In genomic region chr21:37446552-37446951, GRCh38 we compare ENCODE assay signal across 23 cellular contexts.
A peak's percentile ranks its signal among the peaks of the same experiment; 100 is the strongest.
DNase-seq lines count a peak whose midpoint lies in the region; ATAC-seq, FAIRE-seq and TF ChIP-seq lines count a peak whose summit lies in the region.
"Had no signal": no experiment of that assay in that cellular context is flagged by ENCODE, and none has a peak within 500 bp of the region (broad histone marks: within the 10 kb centered on the region; RNA-seq: fewer than 3 reads in every experiment).

No MANE protein-coding gene starts in this region.

- H2AFZ ChIP-seq in Loucy (ENCODE audit: low read length) (no peak overlapping the region), H1 (ENCODE audit: low read length) (no peak overlapping the region), neuronal stem cell (ENCODE audit: low read length) (no peak overlapping the region)

- H3K79me2 ChIP-seq in Loucy (ENCODE audit: insufficient read depth, low read length) (peaks cover 100% of the 10 kb centered on the region), H1 (ENCODE audit: control insufficient read depth in 1 of 2, insufficient read depth in 2 of 2, low read length in 2 of 2) (peaks cover 26 to 99% of the 10 kb centered on the region in 2 experiments)

- DNase-seq in H1 (ENCODE audit: low read depth in 1 of 2, low spot score in 2 of 2) (no peak), neuronal stem cell (ENCODE audit: low spot score) (no peak), body of pancreas (no peak), NCI-H2029 (lab: John Stamatoyannopoulos, UW) (no peak), left cardiac atrium (no peak)
- DNase-seq: activated CD4-positive, CD25-positive, alpha-beta regulatory T cell; activated naive CD4-positive, alpha-beta T cell; DMS53; dorsolateral prefrontal cortex; heart left ventricle; islet precursor cell; mesenchymal stem cell; NK-92 treated with Interleukin-12 subunit alpha and Interleukin-12 subunit beta, amount 100 ng/mL, for 24 hours; ovary; T-helper 1 cell; thyroid gland had no signal

- peak; percentile 10 for TF ChIP-seq CTCF in GM12873 (IDR thresholded peaks at IDR 0.05; ENCODE audit: insufficient read depth, low read depth, low read length, missing control alignments)
- peak; percentile 38; the same call in 1 of the 2 replicates for TF ChIP-seq CTCF in Loucy (conservative IDR thresholded peaks at IDR 0.05; ENCODE audit: low read length)
- TF ChIP-seq CTCF in H1 (IDR thresholded peaks at IDR 0.05; ENCODE audit: control extremely low read depth in 1 of 3, insufficient read depth in 1 of 3, low read depth in 1 of 3, low read length in 3 of 3) = peak; percentile 12 to 58 (median 55); a peak in 2 of 4 replicates
- TF ChIP-seq CTCF in body of pancreas (IDR thresholded peaks at IDR 0.05) = peak in 1 of 7 experiments; percentile 3

- H3K27ac ChIP-seq in H1 (ENCODE audit: low read depth, low read length) (no peak overlapping the region), neuronal stem cell (replicated peaks; ENCODE audit: low read length) (peak overlapping the region; percentile 52), body of pancreas (no peak overlapping the region)
- H3K27ac ChIP-seq: BLaER1 treated with 17β-estradiol and CSF1 and Interleukin-3, amounts not matched to agents 10 nM and 100 nM; KMS-11; ovary; thyroid gland had no signal

- TF ChIP-seq POLR2A in H1 (IDR thresholded peaks at IDR 0.05; ENCODE audit: control extremely low read depth in 1 of 2, low read depth in 2 of 2, low read length in 2 of 2) (no peak), body of pancreas (IDR thresholded peaks at IDR 0.05) (no peak)

- POLR2A ChIA-PET in H1 (lab: Charles Lee; ENCODE audit: partially characterized antibody) = interaction anchor here (1.1 to 3.6 kb wide), 2 partner anchors 9 to 78 kb away, joined by 3 to 9 read pairs; no protein-coding TSS in a partner anchor

- H3K4me1 ChIP-seq in Loucy (ENCODE audit: insufficient read depth, low read length, poor library complexity, severe bottlenecking) = peaks cover 32% of the 10 kb centered on the region
- peaks cover 2 to 18% (median 7%) of the 10 kb centered on the region in 4 experiments; a peak in 6 of 7 replicates for H3K4me1 ChIP-seq in H1 (replicated peaks in 1 of 4; ENCODE audit: control insufficient read depth in 3 of 4, insufficient read depth in 4 of 4, low read length in 3 of 4)
- peaks cover 17 to 24% of the 10 kb centered on the region in 2 donors for H3K4me1 ChIP-seq in neuronal stem cell (ENCODE audit: control insufficient read depth in 2 of 2, insufficient read depth in 1 of 2, low read depth in 1 of 2, low read length in 2 of 2)
- H3K4me1 ChIP-seq in body of pancreas = peaks cover 47% of the 10 kb centered on the region

- H3K27me3 ChIP-seq in Loucy (ENCODE audit: insufficient read depth, low read length, poor library complexity, severe bottlenecking) (no peaks in the 10 kb centered on the region), H1 (replicated peaks in 1 of 4; ENCODE audit: control insufficient read depth in 3 of 4, extremely low read depth in 1 of 4, insufficient read depth in 3 of 4, low read length in 3 of 4) (no peaks in the 10 kb centered on the region), neuronal stem cell (ENCODE audit: control insufficient read depth in 3 of 3, insufficient read depth in 3 of 3, low read depth in 1 of 3, low read length in 3 of 3) (no peaks in the 10 kb centered on the region), body of pancreas (no peaks in the 10 kb centered on the region)
- H3K27me3 ChIP-seq: BLaER1 treated with 17β-estradiol and CSF1 and Interleukin-3, amounts not matched to agents 10 nM and 100 nM; dorsolateral prefrontal cortex; heart left ventricle; ovary; thyroid gland had no signal

- no peak overlapping the region for H2BK15ac ChIP-seq in H1 (ENCODE audit: low read length)
- no peak overlapping the region for H2BK15ac ChIP-seq in neuronal stem cell (ENCODE audit: low read length)

- 76% methylated on average over 5 of the region's 5 CpGs; no CpG with 5 or more reads in 1 of the 2 experiments for WGBS in H1 (ENCODE audit: extremely low coverage in 1 of 2, insufficient coverage in 1 of 2, insufficient read length in 1 of 2, insufficient replicate concordance in 2 of 2, low coverage in 1 of 2, low lambda C conversion rate in 2 of 2, missing lambda C conversion rate in 1 of 2), 2 experiments
- no CpG with 5 or more reads among the region's 5 CpGs for WGBS in neuronal stem cell (ENCODE audit: extremely low coverage in 2 of 2, insufficient read length in 2 of 2, insufficient replicate concordance in 1 of 2), 2 donors
- 69 to 73% methylated on average over 5 of the region's 5 CpGs for WGBS in body of pancreas, 2 donors

- H4K20me1 ChIP-seq in Loucy (ENCODE audit: insufficient read depth, low read length, poor library complexity, severe bottlenecking) (peaks cover 98% of the 10 kb centered on the region), H1 (replicated peaks in 1 of 2; ENCODE audit: control insufficient read depth in 1 of 2, insufficient read depth in 2 of 2, low read length in 2 of 2) (peaks cover 28 to 32% of the 10 kb centered on the region in 2 experiments)

- H2BK5ac ChIP-seq in H1 (ENCODE audit: low read depth, low read length) (no peak overlapping the region), neuronal stem cell (ENCODE audit: low read length) (no peak overlapping the region)

- no peaks in the 10 kb centered on the region for H3K23me2 ChIP-seq in H1 (ENCODE audit: low read depth, low read length)

- no peak overlapping the region for H3K9ac ChIP-seq in Loucy (ENCODE audit: low read depth, low read length, poor library complexity, severe bottlenecking)
- no peak overlapping the region for H3K9ac ChIP-seq in H1 (replicated peaks in 1 of 4; ENCODE audit: extremely low read depth in 1 of 4, low read depth in 3 of 4, low read length in 3 of 4)
- no peak overlapping the region for H3K9ac ChIP-seq in neuronal stem cell (ENCODE audit: low read depth, low read length, poor library complexity)
- H3K9ac ChIP-seq: KMS-11 had no signal

- no peak overlapping the region for H2BK20ac ChIP-seq in H1 (ENCODE audit: low read length)

- TF ChIP-seq EP300 in H1 (IDR thresholded peaks at IDR 0.05; ENCODE audit: borderline replicate concordance in 1 of 2, low read depth in 2 of 2, low read length in 2 of 2) = no peak

- intact Hi-C loops in body of pancreas (cut with DNase I) = no loop called here
- intact Hi-C loops in left cardiac atrium (cut with DNase I) = no loop called here

- no peak overlapping the region for H3K4ac ChIP-seq in H1 (replicated peaks; ENCODE audit: insufficient read length, low read depth, low read length)
- H3K4ac ChIP-seq in neuronal stem cell (ENCODE audit: low read length) = no peak overlapping the region

- H2BK120ac ChIP-seq in H1 (replicated peaks; ENCODE audit: low read depth, low read length) = no peak overlapping the region
- H2BK120ac ChIP-seq in neuronal stem cell (ENCODE audit: low read depth, low read length) = no peak overlapping the region

- no peak for ATAC-seq in body of pancreas
- no peak for ATAC-seq in left cardiac atrium
- ATAC-seq: heart left ventricle had no signal

- no peaks in the 10 kb centered on the region; the same call in 1 of the 2 replicates for H3F3A ChIP-seq in Loucy (ENCODE audit: low read depth)

- H3K56ac ChIP-seq in H1 (replicated peaks; ENCODE audit: insufficient read length, low read depth, low read length) = no peak overlapping the region

- no peak overlapping the region for H3K18ac ChIP-seq in H1 (ENCODE audit: extremely low read depth, low read length)
- no peak overlapping the region for H3K18ac ChIP-seq in neuronal stem cell (ENCODE audit: low read length)

- TF ChIP-seq RAD21 in H1 (IDR thresholded peaks at IDR 0.05 in 1 of 2, conservative IDR thresholded peaks at IDR 0.05 in 1 of 2; ENCODE audit: low read depth in 2 of 2, low read length in 2 of 2) = peak; percentile 39 to 49

- CTCF ChIA-PET in H1 (lab: Charles Lee; ENCODE audit: partially characterized antibody) = interaction anchor here (0.6 to 1.1 kb wide), 13 partner anchors 9 to 444 kb away, joined by 3 to 8 read pairs (median 3); no protein-coding TSS in a partner anchor

- H3K9me2 ChIP-seq in Loucy (replicated peaks; ENCODE audit: low read depth, low read length) = no peaks in the 10 kb centered on the region

- no peak overlapping the region for H2BK12ac ChIP-seq in H1 (ENCODE audit: low read depth, low read length)
- H2BK12ac ChIP-seq in neuronal stem cell (ENCODE audit: low read length) = no peak overlapping the region

- H3K23ac ChIP-seq in H1 (ENCODE audit: insufficient read length) (no peak overlapping the region), neuronal stem cell (ENCODE audit: low read depth, low read length, poor library complexity) (no peak overlapping the region)

- H3K79me1 ChIP-seq in H1 (ENCODE audit: low read depth, low read length) = peaks cover 2% of the 10 kb centered on the region; the same call in 1 of the 2 replicates
- peaks cover 4% of the 10 kb centered on the region for H3K79me1 ChIP-seq in neuronal stem cell (ENCODE audit: low read depth, low read length)

- H4K8ac ChIP-seq in H1 (ENCODE audit: extremely low read depth, insufficient read depth, low read length) (no peak overlapping the region), neuronal stem cell (ENCODE audit: low read depth, low read length) (no peak overlapping the region)

- H4K5ac ChIP-seq in H1 (ENCODE audit: insufficient read length, low read depth, low read length) = no peak overlapping the region

- no peak overlapping the region for H3K4me2 ChIP-seq in Loucy (ENCODE audit: low read depth, low read length, poor library complexity, severe bottlenecking)
- H3K4me2 ChIP-seq in H1 (ENCODE audit: insufficient read depth in 1 of 2, low read depth in 2 of 2, low read length in 2 of 2) = peak overlapping the region in 1 of 2 experiments; percentile 46; a peak in 2 of 4 replicates
- peak overlapping the region; percentile 15 for H3K4me2 ChIP-seq in neuronal stem cell (ENCODE audit: insufficient read depth, low read length, poor library complexity, severe bottlenecking)
- H3K4me2 ChIP-seq: KMS-11, smooth muscle cell had no signal

- H2AK5ac ChIP-seq in H1 (ENCODE audit: low read depth, low read length) (no peak overlapping the region), neuronal stem cell (ENCODE audit: low read depth, low read length) (no peak overlapping the region)

- no peaks in the 10 kb centered on the region for H3K9me3 ChIP-seq in Loucy (ENCODE audit: insufficient read depth, low read depth, low read length)
- no peaks in the 10 kb centered on the region for H3K9me3 ChIP-seq in H1 (ENCODE audit: insufficient read depth in 2 of 2, low read depth in 1 of 2, low read length in 1 of 2)
- H3K9me3 ChIP-seq in neuronal stem cell (replicated peaks in 1 of 2; ENCODE audit: control insufficient read depth in 2 of 2, insufficient read depth in 1 of 2, low read depth in 1 of 2, low read length in 2 of 2) = peaks cover 0 to 11% of the 10 kb centered on the region in 2 donors
- H3K9me3 ChIP-seq in body of pancreas = no peaks in the 10 kb centered on the region
- H3K9me3 ChIP-seq: ovary, thyroid gland had no signal

- H3K14ac ChIP-seq in H1 (ENCODE audit: insufficient read length) (no peak overlapping the region), neuronal stem cell (ENCODE audit: low read length) (no peak overlapping the region)

- H3K4me3 ChIP-seq in Loucy (ENCODE audit: low read length, poor library complexity, severe bottlenecking) (no peak overlapping the region), H1 (ENCODE audit: extremely low read depth in 1 of 4, insufficient read depth in 2 of 4, low read depth in 3 of 4, low read length in 4 of 4) (no peak overlapping the region), neuronal stem cell (ENCODE audit: low read length in 2 of 2) (no peak overlapping the region), body of pancreas (no peak overlapping the region)
- H3K4me3 ChIP-seq: BLaER1 treated with 17β-estradiol and CSF1 and Interleukin-3, amounts not matched to agents 10 nM and 100 nM; dorsolateral prefrontal cortex; heart left ventricle; ovary; smooth muscle cell; thyroid gland had no signal

- H3K36me3 ChIP-seq in Loucy (ENCODE audit: insufficient read depth, low read length) = peaks cover 27% of the 10 kb centered on the region; the same call in 1 of the 2 replicates
- H3K36me3 ChIP-seq in H1 (ENCODE audit: control insufficient read depth in 2 of 4, insufficient read depth in 4 of 4, low read length in 3 of 4) = peaks cover 0 to 4% (median 0%) of the 10 kb centered on the region in 4 experiments; a peak in 2 of 8 replicates
- H3K36me3 ChIP-seq in neuronal stem cell (replicated peaks in 1 of 2; ENCODE audit: control insufficient read depth in 2 of 2, insufficient read depth in 2 of 2, low read length in 2 of 2) = peaks cover 2 to 42% of the 10 kb centered on the region in 2 donors
- H3K36me3 ChIP-seq in body of pancreas (replicated peaks in 1 of 2; ENCODE audit: insufficient read depth in 1 of 2, low read depth in 2 of 2) = no peaks in the 10 kb centered on the region
- H3K36me3 ChIP-seq: ovary, thyroid gland had no signal

- no peak for FAIRE-seq in H1 (lab: Jason Lieb, UNC)
- FAIRE-seq: GM18507, GM19239 had no signal

- H4K91ac ChIP-seq in H1 (replicated peaks; ENCODE audit: insufficient read length, low read length) (no peak overlapping the region), neuronal stem cell (ENCODE audit: low read depth, low read length, poor library complexity) (no peak overlapping the region)
